13 cellular contexts compared by ENCODE assay signal in genomic region chr1:145665015-145665414, GRCh38. TPM values are rescaled to one million over a fixed set of nuclear protein-coding genes. Genes with fewer than 3 reads are reported as not detected.
DNase-seq lines count a peak whose midpoint lies in the region; ATAC-seq and TF ChIP-seq lines count a peak whose summit lies in the region.
"Not testable (repeated sequence)": the region's sequence is repeated elsewhere in the genome, so short reads cannot be mapped to it uniquely, and the experiment has no call there.
"Had no signal": no experiment of that assay in that cellular context is flagged by ENCODE, and none has a peak within 500 bp of the region (broad histone marks: within the 10 kb centered on the region; RNA-seq: fewer than 3 reads in every experiment).

No MANE protein-coding gene starts in this region.

- not testable (repeated sequence) for H3K79me2 ChIP-seq in SK-N-SH (ENCODE audit: insufficient read depth)

- CTCF ChIA-PET in SK-N-SH (lab: Yijun Ruan, JAX), result not testable (repeated sequence)

- H3K36me3 ChIP-seq in SK-N-SH (replicated peaks in 1 of 2; ENCODE audit: control insufficient read depth in 1 of 2, insufficient read depth in 2 of 2, low read length in 1 of 2), result not testable (repeated sequence)

- peak; percentile 45 for ATAC-seq in foreskin keratinocyte

- H3K4me3 ChIP-seq in SK-N-SH (ENCODE audit: low read depth in 2 of 2, low read length in 1 of 2); epithelial cell of esophagus (ENCODE audit: low read length): not testable (repeated sequence)

- peak overlapping the region; percentile 31 for H3K27ac Mint-ChIP-seq in osteocyte (ENCODE audit: unreplicated experiment)

- not testable (repeated sequence) for TF ChIP-seq RAD21 in SK-N-SH (IDR thresholded peaks at IDR 0.05; ENCODE audit: low read length)

- POLR2A ChIA-PET in SK-N-SH (lab: Yijun Ruan, JAX), result not testable (repeated sequence)

- not testable (repeated sequence) for H4K20me1 ChIP-seq in SK-N-SH (ENCODE audit: insufficient read depth)

- not testable (repeated sequence) for H3K4me1 ChIP-seq in SK-N-SH (ENCODE audit: control insufficient read depth in 1 of 2, insufficient read depth in 2 of 2, low read depth in 1 of 2, low read length in 1 of 2); foreskin keratinocyte

- not testable (repeated sequence) for H3K9me2 ChIP-seq in SK-N-SH

- not testable (repeated sequence) for H3K9ac ChIP-seq in SK-N-SH

- H3K9me3 ChIP-seq in SK-N-SH, result not testable (repeated sequence)

- not testable (repeated sequence) for H3K27me3 Mint-ChIP-seq in osteocyte (ENCODE audit: unreplicated experiment)

- H3K9me3 Mint-ChIP-seq in osteocyte (ENCODE audit: unreplicated experiment), result not testable (repeated sequence)

- not testable (repeated sequence) for H3K4me1 Mint-ChIP-seq in osteocyte (ENCODE audit: unreplicated experiment)

- not testable (repeated sequence) for H3K4me2 ChIP-seq in SK-N-SH

- TF ChIP-seq EP300 in SK-N-SH (IDR thresholded peaks at IDR 0.05; ENCODE audit: borderline replicate concordance in 1 of 2, low read depth in 1 of 2, low read length in 1 of 2), result not testable (repeated sequence)

- H2AFZ ChIP-seq in SK-N-SH (ENCODE audit: low read depth), result not testable (repeated sequence)

- not testable (repeated sequence) for TF ChIP-seq CTCF in SK-N-SH (IDR thresholded peaks at IDR 0.05); epithelial cell of esophagus (IDR thresholded peaks at IDR 0.05; ENCODE audit: insufficient read depth, low read depth, low read length, missing control alignments); foreskin keratinocyte (conservative IDR thresholded peaks at IDR 0.05); osteocyte (IDR thresholded peaks at IDR 0.05)

- 42% methylated on average over 4 of the region's 4 CpGs for WGBS in SK-N-SH (ENCODE audit: low lambda C conversion rate)

- not testable (repeated sequence) for H3K27me3 ChIP-seq in SK-N-SH (ENCODE audit: insufficient read depth); foreskin keratinocyte

- DNase-seq in EL (peak; percentile 38), NCI-H226 (peak; percentile 50), amniotic epithelial cell (ENCODE audit: low read depth) (peak; percentile 44), epithelial cell of esophagus (ENCODE audit: low read depth) (peak; percentile 18), foreskin keratinocyte (peak in 1 of 2 donors; percentile 9)
- not testable (repeated sequence) for DNase-seq in SK-N-SH; osteocyte (ENCODE audit: extremely low spot score, unreplicated experiment)

- H3K27ac ChIP-seq in SK-N-SH (ENCODE audit: low read depth in 2 of 2, low read length in 1 of 2); foreskin keratinocyte: not testable (repeated sequence)

- not testable (repeated sequence) for H3K4me3 Mint-ChIP-seq in osteocyte (ENCODE audit: unreplicated experiment)

- not testable (repeated sequence) for H3K36me3 Mint-ChIP-seq in osteocyte (ENCODE audit: unreplicated experiment)

- not testable (repeated sequence) for H3F3A ChIP-seq in SK-N-SH (replicated peaks; ENCODE audit: insufficient read depth)

TF ChIP-seq in SK-N-SH, 30 proteins besides CTCF, POLR2A, EP300 and RAD21:
- TF ChIP-seq FOSL2 (IDR thresholded peaks at IDR 0.05; ENCODE audit: borderline replicate concordance, low read depth), result peak; percentile 12; the same call in 1 of the 2 replicates

RNA-seq across cellular contexts. Expression of gene PDZK1, which starts 42.2 kb away (rescaled TPM):
- 0.16 and 0.24 TPM in 2 replicates for polyA plus RNA-seq in SK-N-SH (2012; rRNA removed)
- polyA plus RNA-seq in SK-N-SH (2012; cell fraction: cytosol; rRNA removed), result 0.29 and 0.33 TPM in 2 replicates
- 0.56 and 0.67 TPM in 2 replicates for polyA plus RNA-seq in SK-N-SH (2012; cell fraction: nucleus; rRNA removed)
- total RNA-seq in foreskin keratinocyte, result 0.14 and 0.20 TPM in 2 replicates
- 0.03 and 0.12 TPM in 2 replicates for polyA plus RNA-seq in foreskin keratinocyte
- 0.31 and 0.40 TPM in 2 replicates for total RNA-seq in osteocyte
- total RNA-seq: CD4-positive, alpha-beta memory T cell; H1; H9 had no signal
- polyA plus RNA-seq: CD14-positive monocyte had no signal

RNA-seq across cellular contexts. Expression of gene CD160, which starts 54.3 kb away (rescaled TPM):
- polyA plus RNA-seq in SK-N-SH (2012; rRNA removed) (not detected in 2 replicates), foreskin keratinocyte (not detected in 2 replicates)
- not detected in 2 replicates for polyA plus RNA-seq in SK-N-SH (2012; cell fraction: cytosol; rRNA removed)
- polyA plus RNA-seq in SK-N-SH (2012; cell fraction: nucleus; rRNA removed), result not detected in 2 replicates
- total RNA-seq in foreskin keratinocyte (not detected in 2 replicates), osteocyte (not detected in 2 replicates)
- total RNA-seq: A673; CD4-positive, alpha-beta memory T cell; Daoy; H1; H9 had no signal
- polyA plus RNA-seq: H1 had no signal

RNA-seq across cellular contexts. Expression of gene GPR89A, which starts 57.2 kb away (rescaled TPM):
- polyA plus RNA-seq in SK-N-SH (2012; rRNA removed) (10.5 and 15.2 TPM in 2 replicates), foreskin keratinocyte (14.3 and 15.4 TPM in 2 replicates)
- 10.5 and 10.9 TPM in 2 replicates for polyA plus RNA-seq in SK-N-SH (2012; cell fraction: cytosol; rRNA removed)
- 18.4 and 35.4 TPM in 2 replicates for polyA plus RNA-seq in SK-N-SH (2012; cell fraction: nucleus; rRNA removed)
- total RNA-seq in foreskin keratinocyte (21.8 and 22.0 TPM in 2 replicates), osteocyte (22.9 and 24.4 TPM in 2 replicates)
